In genomic region chr1:42146916-42147320, GRCh38 we compare ENCODE assay signal across 8 cellular contexts. TPM values are rescaled to one million over a fixed set of nuclear protein-coding genes. Genes with fewer than 3 reads are reported as not detected.
A peak's percentile ranks its signal among the peaks of the same experiment; 100 is the strongest.
DNase-seq lines count a peak whose midpoint lies in the region; ATAC-seq and TF ChIP-seq lines count a peak whose summit lies in the region.

No MANE protein-coding gene starts in this region.

- H3K4me1 ChIP-seq in Caco-2 (peaks cover 9% of the 10 kb centered on the region), PC-9 (replicated peaks; ENCODE audit: insufficient read depth) (peaks cover 28% of the 10 kb centered on the region), tibial nerve (peaks cover 0 to 7% (median 0%) of the 10 kb centered on the region in 4 donors)

- H3K9me3 Mint-ChIP-seq in Caco-2 (ENCODE audit: unreplicated experiment): no peaks in the 10 kb centered on the region
- no peaks in the 10 kb centered on the region for H3K9me3 Mint-ChIP-seq in activated T-helper 1 cell treated with anti-CD3 and anti-CD28 coated beads, Interleukin-12 subunit alpha, Interleukin-12 subunit beta, Interleukin-2, Interleukin-4 antibody, amounts not matched to agents 30 ng/mL and 10 ng/mL and 1 ng/mL, durations not matched to agents 14 hours and 24 hours and 36 hours

- BruUV-seq in Caco-2 (replicated peaks; lab: Mats Ljungman, UMichigan): no TSS peak
- no TSS peak for BruUV-seq in PC-9 (replicated peaks; lab: Mats Ljungman, UMichigan)

- CTCF ChIA-PET in Caco-2 (lab: Charles Lee): interaction anchor here (0.7 to 1.3 kb wide), 3 partner anchors 27 to 598 kb away, joined by 3 to 6 read pairs (median 5); no protein-coding TSS in a partner anchor
- CTCF ChIA-PET in PC-9 (lab: Charles Lee): interaction anchor here (0.6 to 2.1 kb wide), 5 partner anchors 27 to 927 kb away, joined by 3 to 9 read pairs (median 3); no protein-coding TSS in a partner anchor

- H3K4me1 Mint-ChIP-seq in Caco-2 (ENCODE audit: low read depth, unreplicated experiment): no peaks in the 10 kb centered on the region
- no peaks in the 10 kb centered on the region for H3K4me1 Mint-ChIP-seq in activated T-helper 1 cell treated with anti-CD3 and anti-CD28 coated beads, Interleukin-12 subunit alpha, Interleukin-12 subunit beta, Interleukin-2, Interleukin-4 antibody, amounts not matched to agents 30 ng/mL and 10 ng/mL and 1 ng/mL, durations not matched to agents 14 hours and 24 hours and 36 hours (ENCODE audit: low read depth)

- H3K4me2 ChIP-seq in PC-9: peak overlapping the region; percentile 31

- H3K9me2 ChIP-seq in PC-9 (ENCODE audit: insufficient read depth): no peaks in the 10 kb centered on the region

- no peaks in the 10 kb centered on the region for H3K36me3 Mint-ChIP-seq in Caco-2 (ENCODE audit: insufficient read depth, unreplicated experiment)
- no peaks in the 10 kb centered on the region for H3K36me3 Mint-ChIP-seq in activated T-helper 1 cell treated with anti-CD3 and anti-CD28 coated beads, Interleukin-12 subunit alpha, Interleukin-12 subunit beta, Interleukin-2, Interleukin-4 antibody, amounts not matched to agents 30 ng/mL and 10 ng/mL and 1 ng/mL, durations not matched to agents 14 hours and 24 hours and 36 hours (ENCODE audit: low read depth)

- ATAC-seq in GM21529 (IDR thresholded peaks at IDR 0.05; ENCODE audit: unreplicated experiment): no peak

- no peak overlapping the region for H2AFZ ChIP-seq in PC-9

- H3K27me3 ChIP-seq in Caco-2 (replicated peaks; ENCODE audit: control insufficient read depth, insufficient read depth, low read length) (no peaks in the 10 kb centered on the region), PC-9 (ENCODE audit: insufficient read depth, low read depth) (no peaks in the 10 kb centered on the region; the same call in 1 of the 2 replicates), tibial nerve (peaks cover 0 to 55% of the 10 kb centered on the region in 2 donors)

- H3K79me2 ChIP-seq in PC-9 (ENCODE audit: low read depth): no peaks in the 10 kb centered on the region

- H3K27ac Mint-ChIP-seq in Caco-2 (ENCODE audit: unreplicated experiment): no peak overlapping the region
- H3K27ac Mint-ChIP-seq in activated T-helper 1 cell treated with anti-CD3 and anti-CD28 coated beads, Interleukin-12 subunit alpha, Interleukin-12 subunit beta, Interleukin-2, Interleukin-4 antibody, amounts not matched to agents 30 ng/mL and 10 ng/mL and 1 ng/mL, durations not matched to agents 14 hours and 24 hours and 36 hours: no peak overlapping the region

- H3F3A ChIP-seq in PC-9 (ENCODE audit: insufficient read depth, low read depth): peaks cover 12% of the 10 kb centered on the region

- H3K27ac ChIP-seq in PC-9 (no peak overlapping the region), tibial nerve (no peak overlapping the region)

- no peaks in the 10 kb centered on the region for H4K20me1 ChIP-seq in PC-9 (ENCODE audit: insufficient read depth)

- no peak for TF ChIP-seq EP300 in tibial nerve (IDR thresholded peaks at IDR 0.05)

- H3K27me3 Mint-ChIP-seq in Caco-2 (ENCODE audit: insufficient read depth, unreplicated experiment): peaks cover 7% of the 10 kb centered on the region
- H3K27me3 Mint-ChIP-seq in activated T-helper 1 cell treated with anti-CD3 and anti-CD28 coated beads, Interleukin-12 subunit alpha, Interleukin-12 subunit beta, Interleukin-2, Interleukin-4 antibody, amounts not matched to agents 30 ng/mL and 10 ng/mL and 1 ng/mL, durations not matched to agents 14 hours and 24 hours and 36 hours (ENCODE audit: insufficient read depth): no peaks in the 10 kb centered on the region

- TF ChIP-seq POLR2A in tibial nerve (IDR thresholded peaks at IDR 0.05): no peak

- no peaks in the 10 kb centered on the region; the same call in 1 of the 2 replicates for H3K36me3 ChIP-seq in Caco-2 (ENCODE audit: control insufficient read depth, insufficient read depth, low read length)
- no peaks in the 10 kb centered on the region for H3K36me3 ChIP-seq in PC-9 (ENCODE audit: low read depth)
- no peaks in the 10 kb centered on the region for H3K36me3 ChIP-seq in tibial nerve

- DNase-seq in Caco-2 (peak; percentile 89), HuH-7.5 (ENCODE audit: low spot score) (peak; percentile 66), PC-9 (peak; percentile 85 to 89), fibroblast of the conjunctiva (ENCODE audit: low read depth) (peak; percentile 20), non-pigmented ciliary epithelial cell (ENCODE audit: low read depth) (peak; percentile 4), tibial nerve (ENCODE audit: low spot score in 2 of 2) (peak; percentile 39 to 62)
- DNase-seq in activated T-helper 1 cell treated with anti-CD3 and anti-CD28 coated beads, Interleukin-12 subunit alpha, Interleukin-12 subunit beta, Interleukin-2, Interleukin-4 antibody, amounts not matched to agents 30 ng/mL and 10 ng/mL and 1 ng/mL, durations not matched to agents 14 hours and 24 hours and 36 hours (ENCODE audit: low spot score): peak; percentile 56

- WGBS in tibial nerve, 2 donors: 8% methylated on average over 7 of the region's 7 CpGs

- intact Hi-C loops in Caco-2 (cut with micrococcal nuclease; ENCODE audit: unreplicated experiment): loop anchor here (1.0 to 2.0 kb wide), 3 partner anchors 18 to 431 kb away; partner anchors contain the start of gene GUCA2A
- intact Hi-C loops in PC-9 (cut with micrococcal nuclease; ENCODE audit: unreplicated experiment): loop anchor here (1.0 to 10.0 kb wide), 8 partner anchors 19 to 620 kb away; partner anchors contain the start of genes C1orf50, CCDC30, HIVEP3 and P3H1
- intact Hi-C loops in activated T-helper 1 cell treated with anti-CD3 and anti-CD28 coated beads, Interleukin-12 subunit alpha, Interleukin-12 subunit beta, Interleukin-2, Interleukin-4 antibody, amounts not matched to agents 30 ng/mL and 10 ng/mL and 1 ng/mL, durations not matched to agents 14 hours and 24 hours and 36 hours (cut with micrococcal nuclease): loop anchor here (1.0 to 5.0 kb wide), 3 partner anchors 26 to 600 kb away; partner anchors contain the start of gene PPIH

- POLR2A ChIA-PET in Caco-2 (lab: Charles Lee): no interaction called here
- POLR2A ChIA-PET in PC-9 (lab: Charles Lee; ENCODE audit: unreplicated experiment): interaction anchor here (0.7 kb wide), 1 partner anchor 227 kb away, joined by 5 read pairs; no protein-coding TSS in a partner anchor

- TF ChIP-seq CTCF in Caco-2 (IDR thresholded peaks at IDR 0.05; ENCODE audit: insufficient read depth in 1 of 2, low read depth in 1 of 2, low read length in 1 of 2, severe bottlenecking in 1 of 2, unreplicated experiment in 1 of 2) (peak; percentile 75 to 89), PC-9 (conservative IDR thresholded peaks at IDR 0.05) (peak; percentile 94), tibial nerve (IDR thresholded peaks at IDR 0.05) (peak; percentile 69 to 80 (median 71))

- no peak overlapping the region for H3K4me3 Mint-ChIP-seq in Caco-2 (ENCODE audit: unreplicated experiment)
- no peak overlapping the region for H3K4me3 Mint-ChIP-seq in activated T-helper 1 cell treated with anti-CD3 and anti-CD28 coated beads, Interleukin-12 subunit alpha, Interleukin-12 subunit beta, Interleukin-2, Interleukin-4 antibody, amounts not matched to agents 30 ng/mL and 10 ng/mL and 1 ng/mL, durations not matched to agents 14 hours and 24 hours and 36 hours

- H3K9me3 ChIP-seq in Caco-2 (no peaks in the 10 kb centered on the region), PC-9 (ENCODE audit: insufficient read depth, low read depth) (no peaks in the 10 kb centered on the region), tibial nerve (no peaks in the 10 kb centered on the region)

- H3K4me3 ChIP-seq in Caco-2 (ENCODE audit: low read depth, low read length): no peak overlapping the region
- no peak overlapping the region for H3K4me3 ChIP-seq in PC-9
- no peak overlapping the region for H3K4me3 ChIP-seq in tibial nerve

RNA-seq across cellular contexts. Expression of gene GUCA2B, which starts 6.3 kb away (rescaled TPM):
- total RNA-seq in Caco-2 (2022) (0.75 TPM in 1 of 2 replicates, not detected in the other), PC-9 (2021) (not detected in 2 replicates), tibial nerve (not detected)
- not detected in 2 replicates for total RNA-seq in activated T-helper 1 cell treated with anti-CD3 and anti-CD28 coated beads, Interleukin-12 subunit alpha, Interleukin-12 subunit beta, Interleukin-2, Interleukin-4 antibody, amounts not matched to agents 30 ng/mL and 10 ng/mL and 1 ng/mL, durations not matched to agents 14 hours and 24 hours and 36 hours

RNA-seq across cellular contexts. Expression of gene GUCA2A, which starts 17.6 kb away (rescaled TPM):
- total RNA-seq in Caco-2 (2022) (24.1 and 28.8 TPM in 2 replicates), PC-9 (2021) (not detected in 2 replicates), tibial nerve (not detected)
- not detected in 2 replicates for total RNA-seq in activated T-helper 1 cell treated with anti-CD3 and anti-CD28 coated beads, Interleukin-12 subunit alpha, Interleukin-12 subunit beta, Interleukin-2, Interleukin-4 antibody, amounts not matched to agents 30 ng/mL and 10 ng/mL and 1 ng/mL, durations not matched to agents 14 hours and 24 hours and 36 hours

Comparison
In these comparisons a context has a peak if more than half of its experiments do, and no peak if none do; other contexts are left out.
1. DNase-seq: peak in every context shown above with its lines; median percentile 89 in Caco-2; 87 in PC-9; 66 in HuH-7.5; 56 in activated T-helper 1 cell treated with anti-CD3 and anti-CD28 coated beads, Interleukin-12 subunit alpha, Interleukin-12 subunit beta, Interleukin-2, Interleukin-4 antibody, amounts not matched to agents 30 ng/mL and 10 ng/mL and 1 ng/mL, durations not matched to agents 14 hours and 24 hours and 36 hours; 50 in tibial nerve; 20 in fibroblast of the conjunctiva; 4 in non-pigmented ciliary epithelial cell.
2. RNA of gene GUCA2A, which starts 17.6 kb away (total RNA-seq): 24.1 to 28.8 TPM in Caco-2; not detected in PC-9, not detected in activated T-helper 1 cell treated with anti-CD3 and anti-CD28 coated beads, Interleukin-12 subunit alpha, Interleukin-12 subunit beta, Interleukin-2, Interleukin-4 antibody, amounts not matched to agents 30 ng/mL and 10 ng/mL and 1 ng/mL, durations not matched to agents 14 hours and 24 hours and 36 hours and not detected in tibial nerve; every median in the first group is over 10 times any median in the second.
3. Peak in every context shown above with its lines, with median percentiles within 50 percentile points of each other: CTCF ChIP-seq.